ENCODE assay signal across 8 cellular contexts in the genomic region with DNA sequence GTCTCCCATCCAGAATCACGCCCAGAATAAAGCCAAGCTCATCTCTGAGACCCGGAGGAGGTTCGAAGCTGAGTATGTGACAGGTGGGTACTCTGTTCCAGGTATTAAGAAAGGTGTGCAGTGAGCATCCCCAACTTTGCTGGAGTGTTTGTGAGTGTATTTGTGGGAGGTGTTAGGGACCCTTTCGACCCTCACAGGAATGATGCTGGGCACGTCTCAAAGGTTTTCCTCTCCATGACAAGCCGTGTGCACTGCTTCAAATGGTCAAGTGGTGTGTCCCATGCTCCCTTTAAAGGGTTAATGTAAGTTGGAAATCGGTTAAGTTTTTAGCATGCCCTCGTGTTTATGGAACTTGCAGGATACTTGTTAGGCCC. TPM values are rescaled to one million over a fixed set of nuclear protein-coding genes. Genes with fewer than 3 reads are reported as not detected.
DNase-seq lines count a peak whose midpoint lies in the region; ATAC-seq and TF ChIP-seq lines count a peak whose summit lies in the region.

No MANE protein-coding gene starts in this region.

- no peak for TF ChIP-seq EP300 in gastroesophageal sphincter (IDR thresholded peaks at IDR 0.05)

- H3K27ac ChIP-seq in H9 (ENCODE audit: insufficient read length, low read depth, low read length) (no peak overlapping the region), WERI-Rb-1 (peak overlapping the region; percentile 76), gastroesophageal sphincter (peak overlapping the region; percentile 77 to 85 (median 82))

- peak overlapping the region in 2 of 3 experiments; percentile 48 to 88; a peak in 4 of 7 replicates for H3K27ac Mint-ChIP-seq in H9

- no peak overlapping the region for H3K18ac ChIP-seq in H9 (ENCODE audit: insufficient read length, low read depth, low read length)

- TF ChIP-seq CTCF in H9 (conservative IDR thresholded peaks at IDR 0.05) (no peak), WERI-Rb-1 (IDR thresholded peaks at IDR 0.05; ENCODE audit: low read depth, low read length) (no peak), gastroesophageal sphincter (IDR thresholded peaks at IDR 0.05) (no peak)

- H3K23me2 ChIP-seq in H9 (ENCODE audit: insufficient read length, low read depth, low read length, poor library complexity, severe bottlenecking), result peaks cover 5% of the 10 kb centered on the region

- H2AK5ac ChIP-seq in H9 (ENCODE audit: insufficient read length, low read length), result no peak overlapping the region

- H3K56ac ChIP-seq in H9 (ENCODE audit: insufficient read length, low read depth, low read length), result no peak overlapping the region

- no peaks in the 10 kb centered on the region; the same call in 1 of the 2 replicates for H3K36me3 ChIP-seq in WERI-Rb-1
- peaks cover 0 to 5% of the 10 kb centered on the region in 2 donors for H3K36me3 ChIP-seq in gastroesophageal sphincter
- H3K36me3 ChIP-seq in skeletal muscle satellite cell (ENCODE audit: insufficient read depth, low read length), result no peaks in the 10 kb centered on the region

- ATAC-seq in gastroesophageal sphincter (no peak), HG03196 (IDR thresholded peaks at IDR 0.05; ENCODE audit: unreplicated experiment) (no peak)

- peaks cover 2% of the 10 kb centered on the region for H3K79me1 ChIP-seq in H9 (ENCODE audit: insufficient read depth, low read depth, low read length, poor library complexity, severe bottlenecking)

- no peak overlapping the region for H3K14ac ChIP-seq in H9 (ENCODE audit: insufficient read depth, low read length)

- DNase-seq in H9 (no peak), WERI-Rb-1 (no peak), NCI-H345 treated with DMSO at 0.1 percent for 48 hours (lab: John Stamatoyannopoulos, UW; ENCODE audit: unreplicated experiment) (no peak), kidney glomerular epithelial cell (lab: John Stamatoyannopoulos, UW) (no peak), DMS53 treated with DMSO at 0.1 percent for 48 hours (lab: John Stamatoyannopoulos, UW; ENCODE audit: unreplicated experiment) (no peak)

- no peak overlapping the region for H2BK12ac ChIP-seq in H9 (ENCODE audit: insufficient read length, low read depth, low read length)

- peak overlapping the region; percentile 81 for H3K4me2 ChIP-seq in H9 (ENCODE audit: insufficient read depth, insufficient read length, low read length)
- H3K4me2 ChIP-seq in skeletal muscle satellite cell (ENCODE audit: low read length), result peak overlapping the region; percentile 84

- H3K23ac ChIP-seq in H9 (ENCODE audit: insufficient read length, low read depth, low read length), result no peak overlapping the region

- H3K9me3 ChIP-seq in H9 (ENCODE audit: control insufficient read depth, low read depth, low read length), result no peaks in the 10 kb centered on the region
- H3K9me3 ChIP-seq in WERI-Rb-1 (ENCODE audit: severe bottlenecking), result no peaks in the 10 kb centered on the region
- no peaks in the 10 kb centered on the region for H3K9me3 ChIP-seq in gastroesophageal sphincter
- H3K9me3 ChIP-seq in skeletal muscle satellite cell (replicated peaks; ENCODE audit: low read length), result no peaks in the 10 kb centered on the region

- WGBS in H9 (ENCODE audit: extremely low coverage, insufficient read length, low lambda C conversion rate), result no CpG with 5 or more reads among the region's 8 CpGs
- 0 to 8% methylated on average over 2 of the region's 8 CpGs for WGBS in gastroesophageal sphincter (ENCODE audit: low coverage in 1 of 2), 2 donors

- no peak overlapping the region for H2BK120ac ChIP-seq in H9 (ENCODE audit: low read depth, low read length, poor library complexity, severe bottlenecking)

- H3K9me3 Mint-ChIP-seq in H9, result peaks cover 57 to 58% of the 10 kb centered on the region in 2 experiments

- H3K4me3 ChIP-seq in WERI-Rb-1 (ENCODE audit: low read depth, low read length) (peak overlapping the region; percentile 52), gastroesophageal sphincter (peak overlapping the region; percentile 76 to 92), skeletal muscle satellite cell (ENCODE audit: low read length) (peak overlapping the region; percentile 93)

- peak overlapping the region; percentile 78 to 85 for H3K4me3 Mint-ChIP-seq in H9

- no peak overlapping the region for H4K5ac ChIP-seq in H9 (ENCODE audit: insufficient read length, low read depth, low read length)

- no peaks in the 10 kb centered on the region for H3K27me3 ChIP-seq in H9 (ENCODE audit: insufficient read depth, low read length)
- no peaks in the 10 kb centered on the region for H3K27me3 ChIP-seq in WERI-Rb-1 (ENCODE audit: insufficient read depth, low read depth, severe bottlenecking)
- H3K27me3 ChIP-seq in gastroesophageal sphincter, result no peaks in the 10 kb centered on the region
- H3K27me3 ChIP-seq in skeletal muscle satellite cell (ENCODE audit: control insufficient read depth, insufficient read depth, low read length), result no peaks in the 10 kb centered on the region

- H2BK15ac ChIP-seq in H9 (ENCODE audit: low read depth, low read length), result no peak overlapping the region

- no peak overlapping the region for H3K4ac ChIP-seq in H9 (ENCODE audit: low read depth, low read length)

- H2AFZ ChIP-seq in H9 (ENCODE audit: low read length), result no peak overlapping the region

- no peak overlapping the region for H4K8ac ChIP-seq in H9 (replicated peaks; ENCODE audit: insufficient read length, low read depth, low read length)

- peaks cover 2 to 5% of the 10 kb centered on the region in 2 experiments; a peak in 3 of 4 replicates for H3K4me1 Mint-ChIP-seq in H9

- no peak for TF ChIP-seq POLR2A in gastroesophageal sphincter (IDR thresholded peaks at IDR 0.05)

- H3K9ac ChIP-seq in H9 (ENCODE audit: extremely low read depth, insufficient read length, low read length) (peak overlapping the region; percentile 35), skeletal muscle satellite cell (ENCODE audit: low read depth, low read length) (peak overlapping the region; percentile 94)

- H3K27me3 Mint-ChIP-seq in H9 (ENCODE audit: low read depth), result no peaks in the 10 kb centered on the region

- H3K4me1 ChIP-seq in H9 (ENCODE audit: insufficient read depth, low read length), result no peaks in the 10 kb centered on the region
- peaks cover 0 to 24% (median 0%) of the 10 kb centered on the region in 3 donors for H3K4me1 ChIP-seq in gastroesophageal sphincter
- H3K4me1 ChIP-seq in skeletal muscle satellite cell (ENCODE audit: control insufficient read depth, insufficient read depth, low read length), result no peaks in the 10 kb centered on the region

- no peak overlapping the region for H3T11ph ChIP-seq in H9 (ENCODE audit: low read length)

- no peaks in the 10 kb centered on the region for H4K20me1 ChIP-seq in H9 (ENCODE audit: control insufficient read depth, insufficient read depth, insufficient read length)

- peaks cover 10 to 13% (median 13%) of the 10 kb centered on the region in 3 experiments for H3K36me3 Mint-ChIP-seq in H9 (ENCODE audit: insufficient read depth in 1 of 3, low read depth in 3 of 3)

- no peak overlapping the region for H4K91ac ChIP-seq in H9 (ENCODE audit: insufficient read length, low read depth, low read length)

- peaks cover 2% of the 10 kb centered on the region; the same call in 1 of the 2 replicates for H3K79me2 ChIP-seq in H9 (ENCODE audit: insufficient read depth, low read length)

- H2BK5ac ChIP-seq in H9 (ENCODE audit: insufficient read length, low read length), result no peak overlapping the region

- no peak overlapping the region for H2BK20ac ChIP-seq in H9 (ENCODE audit: low read depth, low read length, poor library complexity, severe bottlenecking)

RNA-seq across cellular contexts. Expression of a gene that starts 0.4 kb away (rescaled TPM):
- total RNA-seq in H9 (2021), result 6.4 and 6.6 TPM in 2 replicates
- total RNA-seq in gastroesophageal sphincter, result 10 to 100 TPM in 2 of 4 donors, 1 to 10 TPM in 2; 8.6 to 15.9 (median 10.1) TPM
- 14.2 and 17.9 TPM in 2 replicates for total RNA-seq in skeletal muscle satellite cell (2012; rRNA removed)

RNA-seq across cellular contexts. Expression of a gene that starts 0.8 kb away (rescaled TPM):
- total RNA-seq in H9 (2021), result 11.3 and 12.1 TPM in 2 replicates
- total RNA-seq in gastroesophageal sphincter, result 1 to 10 TPM in 2 of 4 donors, under 1 TPM in 2; 0.67 to 2.4 (median 1.2) TPM
- 5.0 and 6.1 TPM in 2 replicates for total RNA-seq in skeletal muscle satellite cell (2012; rRNA removed)
